Comparison of ENCODE assay signal across 19 cellular contexts in genomic region chr15:31502541-31503229, GRCh38.
DNase-seq lines count a peak whose midpoint lies in the region; ATAC-seq and TF ChIP-seq lines count a peak whose summit lies in the region.
"Had no signal": no experiment of that assay in that cellular context is flagged by ENCODE, and none has a peak within 500 bp of the region (broad histone marks: within the 10 kb centered on the region; RNA-seq: fewer than 3 reads in every experiment).

No MANE protein-coding gene starts in this region.

- no peaks in the 10 kb centered on the region for H3K27me3 ChIP-seq in right atrium auricular region
- no peaks in the 10 kb centered on the region for H3K27me3 ChIP-seq in colonic mucosa
- no peaks in the 10 kb centered on the region for H3K27me3 ChIP-seq in lung (ENCODE audit: control insufficient read depth, insufficient read depth)

- DNase-seq in right atrium auricular region (ENCODE audit: low spot score): peak; percentile 40
- DNase-seq in left ventricle myocardium superior: no peak
- DNase-seq in colonic mucosa: peak; percentile 12
- peak; percentile 20 for DNase-seq in lung (ENCODE audit: low spot score)
- peak; percentile 35 for DNase-seq in posterior vena cava (ENCODE audit: low spot score)
- DNase-seq in T-helper 17 cell: no peak
- DNase-seq in NCI-H510A treated with DMSO at 0.1 percent for 48 hours (lab: John Stamatoyannopoulos, UW): no peak
- DNase-seq: AML-193, C1 segment of cervical spinal cord, GDM1, Kasumi-1, NCI-H1694 treated with DMSO at 0.1 percent for 48 hours, NCI-H2107, NCI-H524, NCI-H774, SIG-M5 had no signal

- H3K9me3 ChIP-seq in right atrium auricular region (no peaks in the 10 kb centered on the region), colonic mucosa (no peaks in the 10 kb centered on the region), lung (ENCODE audit: control insufficient read depth in 2 of 2, insufficient read depth in 1 of 2, low read length in 1 of 2) (no peaks in the 10 kb centered on the region), T-helper 17 cell (ENCODE audit: control insufficient read depth, low read length, poor library complexity, severe bottlenecking) (no peaks in the 10 kb centered on the region)

- peaks cover 4% of the 10 kb centered on the region for H3K4me1 Mint-ChIP-seq in T-helper 17 cell

- H3K4me3 ChIP-seq in right atrium auricular region (no peak overlapping the region), colonic mucosa (no peak overlapping the region), lung (no peak overlapping the region)

- H3K36me3 ChIP-seq in right atrium auricular region (no peaks in the 10 kb centered on the region), colonic mucosa (no peaks in the 10 kb centered on the region), lung (ENCODE audit: control insufficient read depth in 2 of 2, insufficient read depth in 2 of 2, low read length in 2 of 2) (no peaks in the 10 kb centered on the region)

- H3K4me1 ChIP-seq in right atrium auricular region (no peaks in the 10 kb centered on the region), colonic mucosa (no peaks in the 10 kb centered on the region), lung (ENCODE audit: control insufficient read depth in 2 of 2, insufficient read depth in 2 of 2, low read length in 2 of 2) (no peaks in the 10 kb centered on the region)

- no peak overlapping the region for H3K9ac ChIP-seq in colonic mucosa (ENCODE audit: low read depth in 2 of 2, low read length in 2 of 2)

- ATAC-seq in left ventricle myocardium superior (no peak), lung (ENCODE audit: insufficient read depth, low FRiP score) (no peak), T-helper 17 cell (no peak), HG02870 (IDR thresholded peaks at IDR 0.05; ENCODE audit: unreplicated experiment) (no peak)
- ATAC-seq: CD8-positive, alpha-beta T cell; Panc1 had no signal

- TF ChIP-seq CTCF in right atrium auricular region (IDR thresholded peaks at IDR 0.05) (no peak), colonic mucosa (IDR thresholded peaks at IDR 0.05) (no peak), lung (IDR thresholded peaks at IDR 0.05; ENCODE audit: control extremely low read depth, extremely low read depth) (no peak)

- 86 to 89% methylated on average over 13 of the region's 13 CpGs for WGBS in lung, 2 donors

- H3K36me3 Mint-ChIP-seq in T-helper 17 cell (ENCODE audit: low read depth): no peaks in the 10 kb centered on the region
- H3K36me3 Mint-ChIP-seq: CD8-positive, alpha-beta T cell had no signal

- no peak overlapping the region for H3K27ac Mint-ChIP-seq in T-helper 17 cell
- H3K27ac Mint-ChIP-seq: CD8-positive, alpha-beta T cell had no signal

- H3K27me3 Mint-ChIP-seq in T-helper 17 cell: no peaks in the 10 kb centered on the region

- H3K4me3 Mint-ChIP-seq in T-helper 17 cell: no peak overlapping the region
- H3K4me3 Mint-ChIP-seq: CD8-positive, alpha-beta T cell had no signal

- H3K27ac ChIP-seq in right atrium auricular region: no peak overlapping the region
- no peak overlapping the region for H3K27ac ChIP-seq in colonic mucosa
- H3K27ac ChIP-seq in lung (ENCODE audit: low read depth in 1 of 2, low read length in 1 of 2): no peak overlapping the region

- intact Hi-C loops in left ventricle myocardium superior (cut with micrococcal nuclease) (no loop called here), colonic mucosa (cut with DNase I) (no loop called here), posterior vena cava (cut with DNase I) (no loop called here)

Comparison
In these comparisons a context has a peak if more than half of its experiments do, and no peak if none do; other contexts are left out.
1. DNase-seq: peak in right atrium auricular region (single experiment), colonic mucosa (single experiment), lung (single experiment) and posterior vena cava (single experiment); none in left ventricle myocardium superior (single experiment), T-helper 17 cell (0 of 3) and NCI-H510A treated with DMSO at 0.1 percent for 48 hours (single experiment).